6 cellular contexts compared by ENCODE assay signal in the genomic region with DNA sequence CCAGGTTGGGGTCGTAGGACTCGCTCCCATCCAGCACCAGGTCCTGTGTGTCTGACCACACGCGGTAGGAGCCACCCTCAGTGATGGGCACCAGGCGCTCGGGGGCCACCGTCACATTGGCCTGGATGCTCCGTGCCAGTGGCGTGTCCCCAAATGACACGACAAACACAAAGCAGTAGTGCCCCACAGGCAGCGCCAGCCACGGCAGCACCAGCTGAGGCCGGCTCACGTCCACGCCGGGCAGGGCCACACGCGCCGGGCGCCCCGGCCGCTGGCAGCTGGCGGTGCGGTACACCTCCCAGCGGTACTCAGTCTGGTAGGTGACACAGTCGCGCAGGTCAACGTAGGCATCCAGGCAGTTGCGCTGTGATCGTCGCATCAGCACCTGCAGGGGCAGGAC. TPM values are rescaled to one million over a fixed set of nuclear protein-coding genes. Genes with fewer than 3 reads are reported as not detected.
"Had no signal": no experiment of that assay in that cellular context is flagged by ENCODE, and none has a peak within 500 bp of the region (broad histone marks: within the 10 kb centered on the region; RNA-seq: fewer than 3 reads in every experiment).

No MANE protein-coding gene starts in this region.

RNA-seq across cellular contexts. Expression of a gene that starts 48.3 kb away (rescaled TPM):
- total RNA-seq: LHCN-M2, NCI-H460, PC-9, Right ventricle myocardium superior, RPMI7951, SJSA1 had no signal
